ENCODE assay signal across 1 cellular context in the genomic region with DNA sequence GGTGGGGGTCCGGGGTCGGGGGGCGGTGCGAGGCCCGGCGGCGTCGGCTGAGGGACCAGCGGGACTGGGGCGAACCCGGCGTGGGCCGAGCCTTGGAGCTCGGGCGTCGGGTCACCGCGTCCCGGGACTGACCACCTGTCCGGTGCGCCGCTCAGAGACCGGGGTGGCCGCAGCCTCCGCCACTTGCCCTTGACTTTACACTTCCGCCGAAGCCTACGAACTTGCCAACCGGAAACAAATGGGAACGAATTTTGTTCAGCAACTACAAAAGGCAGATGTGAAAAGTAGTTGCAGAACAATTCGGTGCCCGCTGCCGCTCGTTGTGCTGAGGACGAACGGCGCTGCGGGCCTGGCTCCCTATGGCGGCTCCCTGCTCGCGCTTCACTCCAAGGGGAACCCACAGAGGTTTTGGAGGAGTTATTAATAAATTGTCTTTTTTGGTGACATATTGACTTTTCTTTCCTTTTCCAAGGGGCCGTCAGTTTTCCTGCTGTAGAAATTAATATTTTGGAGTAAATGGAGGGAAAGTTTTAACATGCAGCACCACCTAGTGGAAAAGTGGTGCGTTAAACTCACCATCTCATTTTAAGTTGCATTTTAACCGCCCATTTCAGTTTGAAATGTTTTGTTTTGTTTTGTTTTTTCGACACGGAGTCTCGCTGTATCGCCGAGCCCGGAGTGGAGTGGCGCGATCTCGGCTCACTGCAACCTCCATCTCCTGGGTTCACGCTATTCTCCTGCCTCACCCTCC.
TF ChIP-seq lines count a peak whose summit lies in the region.

No MANE protein-coding gene starts in this region.

TF ChIP-seq in HepG2, 621 proteins besides CTCF, POLR2A, EP300 and RAD21 (continued from another document):
- TF ChIP-seq, protein P1, sequence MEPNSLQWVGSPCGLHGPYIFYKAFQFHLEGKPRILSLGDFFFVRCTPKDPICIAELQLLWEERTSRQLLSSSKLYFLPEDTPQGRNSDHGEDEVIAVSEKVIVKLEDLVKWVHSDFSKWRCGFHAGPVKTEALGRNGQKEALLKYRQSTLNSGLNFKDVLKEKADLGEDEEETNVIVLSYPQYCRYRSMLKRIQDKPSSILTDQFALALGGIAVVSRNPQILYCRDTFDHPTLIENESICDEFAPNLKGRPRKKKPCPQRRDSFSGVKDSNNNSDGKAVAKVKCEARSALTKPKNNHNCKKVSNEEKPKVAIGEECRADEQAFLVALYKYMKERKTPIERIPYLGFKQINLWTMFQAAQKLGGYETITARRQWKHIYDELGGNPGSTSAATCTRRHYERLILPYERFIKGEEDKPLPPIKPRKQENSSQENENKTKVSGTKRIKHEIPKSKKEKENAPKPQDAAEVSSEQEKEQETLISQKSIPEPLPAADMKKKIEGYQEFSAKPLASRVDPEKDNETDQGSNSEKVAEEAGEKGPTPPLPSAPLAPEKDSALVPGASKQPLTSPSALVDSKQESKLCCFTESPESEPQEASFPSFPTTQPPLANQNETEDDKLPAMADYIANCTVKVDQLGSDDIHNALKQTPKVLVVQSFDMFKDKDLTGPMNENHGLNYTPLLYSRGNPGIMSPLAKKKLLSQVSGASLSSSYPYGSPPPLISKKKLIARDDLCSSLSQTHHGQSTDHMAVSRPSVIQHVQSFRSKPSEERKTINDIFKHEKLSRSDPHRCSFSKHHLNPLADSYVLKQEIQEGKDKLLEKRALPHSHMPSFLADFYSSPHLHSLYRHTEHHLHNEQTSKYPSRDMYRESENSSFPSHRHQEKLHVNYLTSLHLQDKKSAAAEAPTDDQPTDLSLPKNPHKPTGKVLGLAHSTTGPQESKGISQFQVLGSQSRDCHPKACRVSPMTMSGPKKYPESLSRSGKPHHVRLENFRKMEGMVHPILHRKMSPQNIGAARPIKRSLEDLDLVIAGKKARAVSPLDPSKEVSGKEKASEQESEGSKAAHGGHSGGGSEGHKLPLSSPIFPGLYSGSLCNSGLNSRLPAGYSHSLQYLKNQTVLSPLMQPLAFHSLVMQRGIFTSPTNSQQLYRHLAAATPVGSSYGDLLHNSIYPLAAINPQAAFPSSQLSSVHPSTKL (CRISPR knock-in tag; IDR thresholded peaks at IDR 0.05), result no peak
- TF ChIP-seq, protein P2, sequence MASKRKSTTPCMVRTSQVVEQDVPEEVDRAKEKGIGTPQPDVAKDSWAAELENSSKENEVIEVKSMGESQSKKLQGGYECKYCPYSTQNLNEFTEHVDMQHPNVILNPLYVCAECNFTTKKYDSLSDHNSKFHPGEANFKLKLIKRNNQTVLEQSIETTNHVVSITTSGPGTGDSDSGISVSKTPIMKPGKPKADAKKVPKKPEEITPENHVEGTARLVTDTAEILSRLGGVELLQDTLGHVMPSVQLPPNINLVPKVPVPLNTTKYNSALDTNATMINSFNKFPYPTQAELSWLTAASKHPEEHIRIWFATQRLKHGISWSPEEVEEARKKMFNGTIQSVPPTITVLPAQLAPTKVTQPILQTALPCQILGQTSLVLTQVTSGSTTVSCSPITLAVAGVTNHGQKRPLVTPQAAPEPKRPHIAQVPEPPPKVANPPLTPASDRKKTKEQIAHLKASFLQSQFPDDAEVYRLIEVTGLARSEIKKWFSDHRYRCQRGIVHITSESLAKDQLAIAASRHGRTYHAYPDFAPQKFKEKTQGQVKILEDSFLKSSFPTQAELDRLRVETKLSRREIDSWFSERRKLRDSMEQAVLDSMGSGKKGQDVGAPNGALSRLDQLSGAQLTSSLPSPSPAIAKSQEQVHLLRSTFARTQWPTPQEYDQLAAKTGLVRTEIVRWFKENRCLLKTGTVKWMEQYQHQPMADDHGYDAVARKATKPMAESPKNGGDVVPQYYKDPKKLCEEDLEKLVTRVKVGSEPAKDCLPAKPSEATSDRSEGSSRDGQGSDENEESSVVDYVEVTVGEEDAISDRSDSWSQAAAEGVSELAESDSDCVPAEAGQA (IDR thresholded peaks at IDR 0.05; ENCODE audit: low read depth), result peak; percentile 11; the same call in 1 of the 2 replicates
- TF ChIP-seq, protein P2 (CRISPR knock-in tag; IDR thresholded peaks at IDR 0.05; ENCODE audit: borderline replicate concordance), result no peak
- TF ChIP-seq ASH2L (IDR thresholded peaks at IDR 0.05; ENCODE audit: insufficient read length, low read depth, low read length), result no peak
- TF ChIP-seq GTF3A (CRISPR knock-in tag; conservative IDR thresholded peaks at IDR 0.05), result no peak
- TF ChIP-seq MTF2 (CRISPR knock-in tag; IDR thresholded peaks at IDR 0.05; ENCODE audit: borderline replicate concordance), result no peak
- TF ChIP-seq GPN1 (CRISPR knock-in tag; IDR thresholded peaks at IDR 0.05; ENCODE audit: borderline replicate concordance), result no peak
- TF ChIP-seq, protein P3, sequence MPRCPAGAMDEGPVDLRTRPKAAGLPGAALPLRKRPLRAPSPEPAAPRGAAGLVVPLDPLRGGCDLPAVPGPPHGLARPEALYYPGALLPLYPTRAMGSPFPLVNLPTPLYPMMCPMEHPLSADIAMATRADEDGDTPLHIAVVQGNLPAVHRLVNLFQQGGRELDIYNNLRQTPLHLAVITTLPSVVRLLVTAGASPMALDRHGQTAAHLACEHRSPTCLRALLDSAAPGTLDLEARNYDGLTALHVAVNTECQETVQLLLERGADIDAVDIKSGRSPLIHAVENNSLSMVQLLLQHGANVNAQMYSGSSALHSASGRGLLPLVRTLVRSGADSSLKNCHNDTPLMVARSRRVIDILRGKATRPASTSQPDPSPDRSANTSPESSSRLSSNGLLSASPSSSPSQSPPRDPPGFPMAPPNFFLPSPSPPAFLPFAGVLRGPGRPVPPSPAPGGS (CRISPR knock-in tag; IDR thresholded peaks at IDR 0.05), result no peak
- no peak for TF ChIP-seq ZBTB42 (CRISPR knock-in tag; IDR thresholded peaks at IDR 0.05)
